In genomic region chr7:104848386-104848990, GRCh38 we compare ENCODE assay signal across 8 cellular contexts.
DNase-seq lines count a peak whose midpoint lies in the region; ATAC-seq and TF ChIP-seq lines count a peak whose summit lies in the region.

No MANE protein-coding gene starts in this region.

- peak; percentile 52 for DNase-seq in EH (ENCODE audit: low read depth)
- peak; percentile 53 for DNase-seq in NCI-H748 (lab: John Stamatoyannopoulos, UW; ENCODE audit: unreplicated experiment)
- DNase-seq in activated T-cell treated with anti-CD3 and anti-CD28 coated beads, Interleukin-2, amount 50 U/mL, for 1 hour: peak; percentile 36
- DNase-seq in fibroblast of mammary gland (ENCODE audit: low read depth): peak; percentile 35
- DNase-seq in neuronal stem cell (ENCODE audit: low spot score): peak; percentile 86
- DNase-seq in upper lobe of left lung: no peak
- DNase-seq in GOT3 (lab: John Stamatoyannopoulos, UW): no peak

- H3K4me3 ChIP-seq in fibroblast of mammary gland (ENCODE audit: control insufficient read depth, low read depth, low read length) (no peak overlapping the region), neuronal stem cell (ENCODE audit: low read length in 2 of 2) (no peak overlapping the region), upper lobe of left lung (no peak overlapping the region)

- no CpG with 5 or more reads among the region's 5 CpGs for WGBS in neuronal stem cell (ENCODE audit: extremely low coverage in 2 of 2, insufficient read length in 2 of 2, insufficient replicate concordance in 1 of 2), 2 donors
- WGBS in upper lobe of left lung, 2 donors: 51 to 53% methylated on average over 5 of the region's 5 CpGs

- H3K18ac ChIP-seq in neuronal stem cell (ENCODE audit: low read length): no peak overlapping the region

- no peak overlapping the region for H2BK12ac ChIP-seq in neuronal stem cell (ENCODE audit: low read length)

- H3K27ac ChIP-seq in neuronal stem cell (replicated peaks; ENCODE audit: low read length) (no peak overlapping the region), upper lobe of left lung (no peak overlapping the region)

- no peak overlapping the region for H3K4me2 ChIP-seq in neuronal stem cell (ENCODE audit: insufficient read depth, low read length, poor library complexity, severe bottlenecking)

- no peak overlapping the region for H4K8ac ChIP-seq in neuronal stem cell (ENCODE audit: low read depth, low read length)

- TF ChIP-seq POLR2A in upper lobe of left lung (IDR thresholded peaks at IDR 0.05): no peak

- TF ChIP-seq CTCF in fibroblast of mammary gland (conservative IDR thresholded peaks at IDR 0.05; ENCODE audit: control insufficient read depth, insufficient read depth, low read depth, low read length) (peak; percentile 85), upper lobe of left lung (IDR thresholded peaks at IDR 0.05) (peak in 5 of 6 experiments; percentile 61 to 83 (median 70))

- H2BK15ac ChIP-seq in neuronal stem cell (ENCODE audit: low read length): no peak overlapping the region

- H3K36me3 ChIP-seq in neuronal stem cell (replicated peaks in 1 of 2; ENCODE audit: control insufficient read depth in 2 of 2, insufficient read depth in 2 of 2, low read length in 2 of 2) (no peaks in the 10 kb centered on the region), upper lobe of left lung (no peaks in the 10 kb centered on the region)

- peaks cover 0 to 2% (median 0%) of the 10 kb centered on the region in 3 experiments for H3K27me3 ChIP-seq in neuronal stem cell (ENCODE audit: control insufficient read depth in 3 of 3, insufficient read depth in 3 of 3, low read depth in 1 of 3, low read length in 3 of 3)
- no peaks in the 10 kb centered on the region for H3K27me3 ChIP-seq in upper lobe of left lung

- TF ChIP-seq EP300 in upper lobe of left lung (IDR thresholded peaks at IDR 0.05): no peak

- H3K4ac ChIP-seq in neuronal stem cell (ENCODE audit: low read length): no peak overlapping the region

- H3K14ac ChIP-seq in neuronal stem cell (ENCODE audit: low read length): no peak overlapping the region

- H2BK120ac ChIP-seq in neuronal stem cell (ENCODE audit: low read depth, low read length): no peak overlapping the region

- H2AK5ac ChIP-seq in neuronal stem cell (ENCODE audit: low read depth, low read length): no peak overlapping the region

- H3K9ac ChIP-seq in neuronal stem cell (ENCODE audit: low read depth, low read length, poor library complexity): no peak overlapping the region

- H3K9me3 ChIP-seq in neuronal stem cell (replicated peaks in 1 of 2; ENCODE audit: control insufficient read depth in 2 of 2, insufficient read depth in 1 of 2, low read depth in 1 of 2, low read length in 2 of 2): no peaks in the 10 kb centered on the region
- H3K9me3 ChIP-seq in upper lobe of left lung: no peaks in the 10 kb centered on the region

- ATAC-seq in HG02610 (IDR thresholded peaks at IDR 0.05; ENCODE audit: unreplicated experiment): peak; percentile 46
- peak; percentile 44 to 62 for ATAC-seq in upper lobe of left lung (ENCODE audit: low FRiP score in 2 of 2)

- no peak overlapping the region for H2BK5ac ChIP-seq in neuronal stem cell (ENCODE audit: low read length)

- H4K91ac ChIP-seq in neuronal stem cell (ENCODE audit: low read depth, low read length, poor library complexity): no peak overlapping the region

- no peak overlapping the region for H3K23ac ChIP-seq in neuronal stem cell (ENCODE audit: low read depth, low read length, poor library complexity)

- H3K4me1 ChIP-seq in neuronal stem cell (ENCODE audit: control insufficient read depth in 2 of 2, insufficient read depth in 1 of 2, low read depth in 1 of 2, low read length in 2 of 2) (peaks cover 0 to 8% of the 10 kb centered on the region in 2 donors), upper lobe of left lung (no peaks in the 10 kb centered on the region)

- H2AFZ ChIP-seq in neuronal stem cell (ENCODE audit: low read length): no peak overlapping the region

- H3K79me1 ChIP-seq in neuronal stem cell (ENCODE audit: low read depth, low read length): no peaks in the 10 kb centered on the region

Comparison
In these comparisons a context has a peak if more than half of its experiments do, and no peak if none do; other contexts are left out.
1. DNase-seq: peak in EH (single experiment), NCI-H748 (single experiment), activated T-cell treated with anti-CD3 and anti-CD28 coated beads, Interleukin-2, amount 50 U/mL, for 1 hour (single experiment), fibroblast of mammary gland (single experiment) and neuronal stem cell (single experiment); none in upper lobe of left lung (0 of 2) and GOT3 (single experiment).